Comparison of ENCODE assay signal across 18 cellular contexts in genomic region chr11:68506908-68507307, GRCh38. TPM values are rescaled to one million over a fixed set of nuclear protein-coding genes. Genes with fewer than 3 reads are reported as not detected.
DNase-seq lines count a peak whose midpoint lies in the region; ATAC-seq, FAIRE-seq and TF ChIP-seq lines count a peak whose summit lies in the region.
"Had no signal": no experiment of that assay in that cellular context is flagged by ENCODE, and none has a peak within 500 bp of the region (broad histone marks: within the 10 kb centered on the region; RNA-seq: fewer than 3 reads in every experiment).

No MANE protein-coding gene starts in this region.

- ATAC-seq in activated T-cell treated with anti-CD3 and anti-CD28 coated beads, Interleukin-2, amount 50 U/mL, for 72 hours (replicated peaks in 1 of 2), result no peak
- ATAC-seq in GM12878 (peak; percentile 57), psoas muscle (peak in 2 of 4 donors; percentile 51 to 60), left cardiac atrium (no peak)

- WGBS in GM12878 (ENCODE audit: insufficient coverage, insufficient replicate concordance, low lambda C conversion rate, missing lambda C conversion rate), result 97% methylated on average over 3 of the region's 3 CpGs
- 55 to 68% (median 61%) methylated on average over 3 of the region's 3 CpGs for WGBS in psoas muscle, 3 donors

- peak overlapping the region; percentile 61 for H3K4me2 ChIP-seq in Loucy (ENCODE audit: low read depth, low read length, poor library complexity, severe bottlenecking)
- no peak overlapping the region for H3K4me2 ChIP-seq in GM12878 (ENCODE audit: control insufficient read depth, insufficient read depth)
- H3K4me2 ChIP-seq: PC-9 had no signal

- H3K36me3 Mint-ChIP-seq in activated T-cell treated with anti-CD3 and anti-CD28 coated beads, Interleukin-2, amount 50 U/mL, for 72 hours (ENCODE audit: insufficient read depth in 2 of 2), result peaks cover 1 to 6% of the 10 kb centered on the region in 2 donors

- SMC1A ChIA-PET in GM12878 (lab: Charles Lee; ENCODE audit: uncharacterized antibody, unreplicated experiment), result interaction anchor here (1.3 to 4.3 kb wide), 2 partner anchors 12 to 45 kb away, joined by 4 to 22 read pairs; no protein-coding TSS in a partner anchor

- CTCF ChIA-PET in GM12878 (lab: Yijun Ruan, JAX), result interaction anchor here (1.4 kb wide), 1 partner anchor 77 kb away, joined by 4 read pairs; no protein-coding TSS in a partner anchor

- peaks cover 9% of the 10 kb centered on the region; the same call in 1 of the 2 replicates for H3F3A ChIP-seq in Loucy (ENCODE audit: low read depth)

- H3K9ac ChIP-seq in Loucy (ENCODE audit: low read depth, low read length, poor library complexity, severe bottlenecking) (no peak overlapping the region), GM12878 (ENCODE audit: control insufficient read depth, insufficient read depth, low read length) (no peak overlapping the region)
- H3K9ac ChIP-seq: parathyroid adenoma had no signal

- POLR2A ChIA-PET in GM12878 (lab: Charles Lee), result interaction anchor here (0.6 kb wide), 2 partner anchors 9 to 946 kb away, joined by 3 to 5 read pairs; no protein-coding TSS in a partner anchor

- H3K9me2 ChIP-seq in Loucy (replicated peaks; ENCODE audit: low read depth, low read length), result no peaks in the 10 kb centered on the region

- H3K36me3 ChIP-seq in Loucy (ENCODE audit: insufficient read depth, low read length) (peaks cover 6% of the 10 kb centered on the region; the same call in 1 of the 2 replicates), GM12878 (ENCODE audit: control insufficient read depth in 2 of 2, insufficient read depth in 2 of 2, low read length in 1 of 2) (peaks cover under 1 to 2% of the 10 kb centered on the region in 2 experiments; a peak in 2 of 4 replicates), psoas muscle (ENCODE audit: insufficient read depth in 1 of 2, low read depth in 1 of 2) (no peaks in the 10 kb centered on the region)
- H3K36me3 ChIP-seq: esophagus muscularis mucosa had no signal

- TF ChIP-seq CTCF in Loucy (conservative IDR thresholded peaks at IDR 0.05; ENCODE audit: low read length) (peak; percentile 37; the same call in 1 of the 2 replicates), GM12878 (IDR thresholded peaks at IDR 0.05 in 2 of 3, conservative IDR thresholded peaks at IDR 0.05 in 1 of 3; ENCODE audit: control insufficient read depth in 2 of 3, extremely low read depth in 1 of 3, insufficient read depth in 1 of 3, low read depth in 3 of 3, low read length in 3 of 3) (peak in 2 of 3 experiments; percentile 9 to 18; a peak in 1 of 6 replicates), psoas muscle (IDR thresholded peaks at IDR 0.05) (no peak)

- TF ChIP-seq RAD21 in GM12878 (IDR thresholded peaks at IDR 0.05; ENCODE audit: insufficient read depth, low read depth, low read length), result no peak

- H3K4me1 ChIP-seq in Loucy (ENCODE audit: insufficient read depth, low read length, poor library complexity, severe bottlenecking) (peaks cover 31% of the 10 kb centered on the region), GM12878 (ENCODE audit: control insufficient read depth, insufficient read depth, low read length) (peaks cover 7% of the 10 kb centered on the region), psoas muscle (peaks cover 81% of the 10 kb centered on the region)

- peak overlapping the region; percentile 40 for H3K27ac Mint-ChIP-seq in activated T-cell treated with anti-CD3 and anti-CD28 coated beads, Interleukin-2, amount 50 U/mL, for 72 hours
- H3K27ac Mint-ChIP-seq: mesothelial cell of epicardium had no signal

- no peaks in the 10 kb centered on the region for H3K27me3 Mint-ChIP-seq in activated T-cell treated with anti-CD3 and anti-CD28 coated beads, Interleukin-2, amount 50 U/mL, for 72 hours (ENCODE audit: low read depth)

- no peak overlapping the region for H3K4me3 Mint-ChIP-seq in activated T-cell treated with anti-CD3 and anti-CD28 coated beads, Interleukin-2, amount 50 U/mL, for 72 hours
- H3K4me3 Mint-ChIP-seq: mesothelial cell of epicardium had no signal

- no peak for FAIRE-seq in GM12878 (lab: Jason Lieb, UNC)
- FAIRE-seq: urothelium cell line had no signal

- RAD21 ChIA-PET in GM12878 (lab: Charles Lee; ENCODE audit: unreplicated experiment), result no interaction called here

- H2AFZ ChIP-seq in Loucy (ENCODE audit: low read length), result no peak overlapping the region
- H2AFZ ChIP-seq in GM12878 (ENCODE audit: control insufficient read depth, low read depth, low read length), result no peak overlapping the region
- H2AFZ ChIP-seq: parathyroid adenoma, PC-9 had no signal

- TF ChIP-seq EP300 in GM12878 (IDR thresholded peaks at IDR 0.05; ENCODE audit: borderline replicate concordance in 1 of 2, control insufficient read depth in 1 of 2, low read depth in 2 of 2, low read length in 2 of 2), result no peak

- H3K27ac ChIP-seq in GM12878 (ENCODE audit: control insufficient read depth, insufficient read depth), result no peak overlapping the region
- H3K27ac ChIP-seq in psoas muscle, result peak overlapping the region; percentile 32
- H3K27ac ChIP-seq: esophagus muscularis mucosa, parathyroid adenoma, PC-9 had no signal

- H3K9me3 Mint-ChIP-seq in activated T-cell treated with anti-CD3 and anti-CD28 coated beads, Interleukin-2, amount 50 U/mL, for 72 hours, result no peaks in the 10 kb centered on the region
- H3K9me3 Mint-ChIP-seq: mesothelial cell of epicardium had no signal

- no TSS peak for BruUV-seq in GM12878 (replicated peaks; lab: Mats Ljungman, UMichigan)

- H3K4me3 ChIP-seq in Loucy (ENCODE audit: low read length, poor library complexity, severe bottlenecking) (no peak overlapping the region), GM12878 (no peak overlapping the region), psoas muscle (peak overlapping the region; percentile 12)
- H3K4me3 ChIP-seq: esophagus muscularis mucosa, PC-9 had no signal

- no peak for TF ChIP-seq POLR2A in GM12878 (IDR thresholded peaks at IDR 0.05; ENCODE audit: low read depth, low read length)

- intact Hi-C loops in GM12878 (cut with micrococcal nuclease; ENCODE audit: unreplicated experiment) (no loop called here), psoas muscle (cut with DNase I) (no loop called here), left cardiac atrium (cut with DNase I) (no loop called here)

- H3K4me1 Mint-ChIP-seq in activated T-cell treated with anti-CD3 and anti-CD28 coated beads, Interleukin-2, amount 50 U/mL, for 72 hours (ENCODE audit: low read depth), result peaks cover 75% of the 10 kb centered on the region

- H3K27me3 ChIP-seq in Loucy (ENCODE audit: insufficient read depth, low read length, poor library complexity, severe bottlenecking) (no peaks in the 10 kb centered on the region), GM12878 (replicated peaks in 1 of 2; ENCODE audit: control insufficient read depth in 2 of 2, insufficient read depth in 2 of 2, low read length in 1 of 2) (no peaks in the 10 kb centered on the region), psoas muscle (ENCODE audit: insufficient read depth in 3 of 3, low read length in 2 of 3) (no peaks in the 10 kb centered on the region)
- H3K27me3 ChIP-seq: esophagus muscularis mucosa had no signal

- H3K79me2 ChIP-seq in Loucy (ENCODE audit: insufficient read depth, low read length), result peaks cover 99% of the 10 kb centered on the region
- peaks cover 95% of the 10 kb centered on the region for H3K79me2 ChIP-seq in GM12878 (ENCODE audit: control insufficient read depth, insufficient read depth, low read length)

- no peak for DNase-seq in activated T-cell treated with anti-CD3 and anti-CD28 coated beads, Interleukin-2, amount 50 U/mL, for 72 hours
- no peak for DNase-seq in activated T-cell treated with anti-CD3 and anti-CD28 coated beads, Interleukin-2, amount 50 U/mL, for 1 hour
- DNase-seq in GM12878 (ENCODE audit: low read depth, low spot score) (no peak), psoas muscle (no peak), glomerular visceral epithelial cell (ENCODE audit: extremely low spot score) (no peak), left cardiac atrium (no peak), cerebellar cortex (ENCODE audit: low spot score) (no peak)
- DNase-seq: activated CD4-positive, alpha-beta T cell treated with anti-CD3 and anti-CD28 coated beads, Interleukin-2, amount 50 U/mL, for 48 hours; activated gamma-delta T cell treated with Interleukin-2 at 50 U/mL for 16 hours; caudate nucleus; NCI-H2029 treated with DMSO at 0.1 percent for 48 hours; PC-9; stimulated activated CD8-positive, alpha-beta memory T cell treated with anti-CD3 and anti-CD28 coated beads, Interleukin-4, amount 100 ng/mL, for 48 hours had no signal

- H3K9me3 ChIP-seq in Loucy (ENCODE audit: insufficient read depth, low read depth, low read length), result no peaks in the 10 kb centered on the region
- no peaks in the 10 kb centered on the region for H3K9me3 ChIP-seq in GM12878 (replicated peaks; ENCODE audit: control insufficient read depth, insufficient read depth, low read length)
- no peaks in the 10 kb centered on the region for H3K9me3 ChIP-seq in psoas muscle
- H3K9me3 ChIP-seq: esophagus muscularis mucosa had no signal

- in situ Hi-C loops in GM12878 (cut with MboI), result no loop called here

- H4K20me1 ChIP-seq in Loucy (ENCODE audit: insufficient read depth, low read length, poor library complexity, severe bottlenecking), result peaks cover 98% of the 10 kb centered on the region
- H4K20me1 ChIP-seq in GM12878 (ENCODE audit: control insufficient read depth, insufficient read depth), result peaks cover 6% of the 10 kb centered on the region

TF ChIP-seq in GM12878, 131 proteins besides CTCF, POLR2A, EP300 and RAD21:
- TF ChIP-seq EED (IDR thresholded peaks at IDR 0.05; ENCODE audit: low read depth), result no peak

RNA-seq across cellular contexts. Expression of gene PPP6R3, which starts 46.4 kb away (rescaled TPM):
- total RNA-seq in activated T-cell treated with anti-CD3 and anti-CD28 coated beads, Interleukin-2, amount 50 U/mL, for 72 hours, result 100 to 1,000 TPM; 111 to 128 TPM
- 452 and 473 TPM in 2 replicates for total RNA-seq in GM12878 (2013; cell fraction: nucleolus; rRNA removed)
- total RNA-seq in GM12878 (2014; rRNA removed) (122 and 124 TPM in 2 replicates), GM12878 (2014; rRNA removed; fragmentation: Illumina TruSeq; extraction: Trizol) (122 and 123 TPM in 2 replicates), GM12878 (2021) (93.5 and 94.5 TPM in 2 replicates), psoas muscle (100 to 1,000 TPM in 1 of 4 donors, 10 to 100 TPM in 3; 58.8 to 102 (median 70.2) TPM), left cardiac atrium (10 to 100 TPM; 69.8 to 86.0 TPM)
- polyA plus RNA-seq in GM12878 (2011; ENCODE audit: low read depth), result 24.0 TPM
- polyA plus RNA-seq in GM12878 (2011; rRNA removed) (70.6 and 96.9 TPM in 2 replicates), GM12878 (2014; fragmentation: Illumina TruSeq; extraction: Trizol) (77.6 and 80.1 TPM in 2 replicates), GM12878 (2014; fragmentation: Nextera tagmentation; extraction: Ambion mirVana) (10 to 100 TPM; 12.4 to 32.0 TPM), GM12878 (2014; rRNA removed) (57.0 and 61.7 TPM in 2 replicates), GM12878 (2016; fragmentation: Nextera tagmentation; extraction: Ambion mirVana) (10 to 100 TPM; 68.6 to 83.0 TPM), psoas muscle (10 to 100 TPM; 19.7 to 43.2 (median 26.8) TPM)
- polyA plus RNA-seq in GM12878 (2011; cell fraction: cytosol; rRNA removed), result 33.9 and 34.0 TPM in 2 replicates
- polyA plus RNA-seq in GM12878 (2011; cell fraction: nucleus; rRNA removed), result 114 and 120 TPM in 2 replicates
- 39.9 and 44.1 TPM in 2 replicates for polyA plus RNA-seq in GM12878 (2012)
- polyA minus RNA-seq in GM12878 (2011; rRNA and poly(A)+ RNA removed), result 108 and 119 TPM in 2 replicates
- 45.0 and 54.5 TPM in 2 replicates for polyA minus RNA-seq in GM12878 (2011; cell fraction: cytosol; rRNA and poly(A)+ RNA removed)
- polyA minus RNA-seq in GM12878 (2011; cell fraction: nucleus; rRNA and poly(A)+ RNA removed), result 124 and 149 TPM in 2 replicates
